Comparison of ENCODE assay signal across 8 cellular contexts in genomic region chr19:42100241-42100640, GRCh38. TPM values are rescaled to one million over a fixed set of nuclear protein-coding genes. Genes with fewer than 3 reads are reported as not detected.
DNase-seq lines count a peak whose midpoint lies in the region; ATAC-seq, FAIRE-seq and TF ChIP-seq lines count a peak whose summit lies in the region.
"Not testable (repeated sequence)": the region's sequence is repeated elsewhere in the genome, so short reads cannot be mapped to it uniquely, and the experiment has no call there.
"Had no signal": no experiment of that assay in that cellular context is flagged by ENCODE, and none has a peak within 500 bp of the region (broad histone marks: within the 10 kb centered on the region; RNA-seq: fewer than 3 reads in every experiment).

No MANE protein-coding gene starts in this region.

- H3K27me3 ChIP-seq in PC-3 (ENCODE audit: low read length); HepG2 (ENCODE audit: control insufficient read depth in 1 of 2, insufficient read depth in 2 of 2, low read length in 2 of 2): not testable (repeated sequence)

- POLR2A ChIA-PET in PC-3 (lab: Charles Lee; ENCODE audit: unreplicated experiment), result not testable (repeated sequence)
- POLR2A ChIA-PET in HepG2 (lab: Yijun Ruan, JAX), result interaction anchor here (1.9 kb wide), 1 partner anchor 24 kb away, joined by 4 read pairs; the partner anchor contains the start of gene ZNF574

- CTCF ChIA-PET in PC-3 (lab: Charles Lee); HepG2 (lab: Yijun Ruan, JAX; ENCODE audit: low intra/inter-chr PET ratio, low total read pairs): not testable (repeated sequence)

- 23% methylated on average over 10 of the region's 10 CpGs for WGBS in HepG2 (ENCODE audit: low lambda C conversion rate)

- H3K79me2 ChIP-seq in PC-3 (ENCODE audit: low read length); HepG2 (ENCODE audit: insufficient read depth, low read length): not testable (repeated sequence)

- not testable (repeated sequence) for H3K9me3 ChIP-seq in PC-3 (ENCODE audit: low read length); HepG2 (ENCODE audit: low read length)

- TF ChIP-seq EP300 in HepG2 (IDR thresholded peaks at IDR 0.05; ENCODE audit: low read depth in 2 of 2, low read length in 2 of 2); HepG2 (CRISPR knock-in tag; IDR thresholded peaks at IDR 0.05; ENCODE audit: borderline replicate concordance): not testable (repeated sequence)

- not testable (repeated sequence) for TF ChIP-seq POLR2A in HepG2 (IDR thresholded peaks at IDR 0.05; ENCODE audit: insufficient read depth in 1 of 2, low read depth in 2 of 2, low read length in 2 of 2)

- not testable (repeated sequence) for H3K4me2 ChIP-seq in PC-3 (ENCODE audit: low read length); HepG2 (ENCODE audit: low read depth, low read length)

- not testable (repeated sequence) for H3K36me3 ChIP-seq in PC-3 (ENCODE audit: low read depth, low read length); HepG2 (replicated peaks in 1 of 2; ENCODE audit: control insufficient read depth in 1 of 2, insufficient read depth in 2 of 2, low read length in 2 of 2)

- not testable (repeated sequence) for H3K27ac ChIP-seq in PC-3 (ENCODE audit: low read length); HepG2 (ENCODE audit: extremely low read length, insufficient read depth, low read length)
- H3K27ac ChIP-seq in VCaP, result peak overlapping the region; percentile 93

- not testable (repeated sequence) for H2AFZ ChIP-seq in PC-3 (ENCODE audit: low read length); HepG2 (ENCODE audit: low read length)

- BruUV-seq in PC-3 (replicated peaks; lab: Mats Ljungman, UMichigan); HepG2 (replicated peaks; lab: Mats Ljungman, UMichigan): not testable (repeated sequence)

- not testable (repeated sequence) for H3K9me2 ChIP-seq in PC-3 (replicated peaks; ENCODE audit: low read length)

- intact Hi-C loops in PC-3 (cut with micrococcal nuclease); HepG2 (cut with micrococcal nuclease; ENCODE audit: unreplicated experiment): not testable (repeated sequence)

- not testable (repeated sequence) for TF ChIP-seq CTCF in PC-3 (conservative IDR thresholded peaks at IDR 0.05; ENCODE audit: low read depth, low read length); VCaP (conservative IDR thresholded peaks at IDR 0.05); epithelial cell of esophagus (IDR thresholded peaks at IDR 0.05; ENCODE audit: insufficient read depth, low read depth, low read length, missing control alignments); HepG2 (CRISPR knock-in tag; IDR thresholded peaks at IDR 0.05)

- not testable (repeated sequence) for H3K4me1 ChIP-seq in PC-3 (ENCODE audit: insufficient read depth, low read length); HepG2 (ENCODE audit: insufficient read depth, low read length)

- H4K20me1 ChIP-seq in PC-3 (ENCODE audit: low read length); HepG2 (ENCODE audit: insufficient read depth, low read length): not testable (repeated sequence)

- not testable (repeated sequence) for H3K9ac ChIP-seq in PC-3 (ENCODE audit: low read length); HepG2 (ENCODE audit: insufficient read depth, low read depth, low read length)

- DNase-seq in HCEC 1CT (peak; percentile 4), PC-3 (peak; percentile 38), epithelial cell of esophagus (ENCODE audit: low read depth) (peak; percentile 40)
- DNase-seq in HepG2 (ENCODE audit: low spot score), result not testable (repeated sequence)

- not testable (repeated sequence) for ATAC-seq in PC-3, HepG2

- H3F3A ChIP-seq in PC-3 (ENCODE audit: low read length, unreplicated experiment), result not testable (repeated sequence)

- not testable (repeated sequence) for TF ChIP-seq RAD21 in HepG2 (CRISPR knock-in tag; IDR thresholded peaks at IDR 0.05)

- in situ Hi-C loops in HepG2 (cut with HindIII; ENCODE audit: extremely low pct_ligation_motif_present, low pct_unique_long_range_greater_than_20kb), result not testable (repeated sequence)

- not testable (repeated sequence) for FAIRE-seq in HepG2 (lab: Jason Lieb, UNC)

- not testable (repeated sequence) for H3K4me3 ChIP-seq in PC-3 (ENCODE audit: low read length); epithelial cell of esophagus (ENCODE audit: low read length); HepG2 (replicated peaks in 1 of 3; ENCODE audit: insufficient read depth in 1 of 3, low read depth in 2 of 3, low read length in 3 of 3)

RNA-seq across cellular contexts. Expression of gene ZNF574, which starts 24.3 kb away (rescaled TPM):
- total RNA-seq in PC-3 (2014; rRNA removed) (14.4 and 15.2 TPM in 2 replicates), HepG2 (2016; rRNA removed; fragmentation: Illumina TruSeq; extraction: Trizol) (7.9 and 8.2 TPM in 2 replicates)
- 2.3 and 2.4 TPM in 2 replicates for total RNA-seq in HepG2 (2016; cell fraction: cytosol; rRNA removed; fragmentation: Illumina TruSeq; extraction: Trizol; ENCODE audit: low read depth)
- 7.7 and 8.2 TPM in 2 replicates for total RNA-seq in HepG2 (2016; cell fraction: insoluble cytoplasmic fraction; rRNA removed; fragmentation: Illumina TruSeq; extraction: Trizol)
- total RNA-seq in HepG2 (2016; cell fraction: membrane; rRNA removed; fragmentation: Illumina TruSeq; extraction: Trizol), result 5.2 and 5.9 TPM in 2 replicates
- 4.3 and 4.9 TPM in 2 replicates for total RNA-seq in HepG2 (2016; cell fraction: nucleus; rRNA removed; fragmentation: Illumina TruSeq; extraction: Trizol)
- 7.7 and 9.5 TPM in 2 replicates for polyA plus RNA-seq in HepG2 (2011; rRNA removed)
- polyA plus RNA-seq in HepG2 (2011; cell fraction: cytosol; rRNA removed), result 6.7 and 9.5 TPM in 2 replicates
- 9.5 and 11.0 TPM in 2 replicates for polyA plus RNA-seq in HepG2 (2011; cell fraction: nucleus; rRNA removed)
- polyA plus RNA-seq in HepG2 (2012), result 4.3 and 4.4 TPM in 2 replicates
- polyA plus RNA-seq in HepG2 (2016; cell fraction: cytosol; fragmentation: Illumina TruSeq; extraction: Trizol; ENCODE audit: low read depth), result 0.51 and 0.69 TPM in 2 replicates
- 6.5 and 7.9 TPM in 2 replicates for polyA plus RNA-seq in HepG2 (2016; cell fraction: insoluble cytoplasmic fraction; fragmentation: Illumina TruSeq; extraction: Trizol; ENCODE audit: low read depth)
- 1.4 TPM in 2 replicates for polyA plus RNA-seq in HepG2 (2016; cell fraction: membrane; fragmentation: Illumina TruSeq; extraction: Trizol; ENCODE audit: low read depth)
- polyA plus RNA-seq in HepG2 (2016; cell fraction: nucleus; fragmentation: Illumina TruSeq; extraction: Trizol; ENCODE audit: insufficient read depth, low read depth), result 6.0 and 6.3 TPM in 2 replicates
- polyA minus RNA-seq in HepG2 (2011; rRNA and poly(A)+ RNA removed; ENCODE audit: low replicate concordance), result 24.3 and 39.3 TPM in 2 replicates
- polyA minus RNA-seq in HepG2 (2011; cell fraction: cytosol; rRNA and poly(A)+ RNA removed), result 12.1 and 12.4 TPM in 2 replicates
- polyA minus RNA-seq in HepG2 (2011; cell fraction: nucleus; rRNA and poly(A)+ RNA removed), result 5.8 and 6.5 TPM in 2 replicates

RNA-seq across cellular contexts. Expression of gene GRIK5, which starts 30.2 kb away (rescaled TPM):
- total RNA-seq in PC-3 (2014; rRNA removed), result 0.12 TPM in 1 of 2 replicates, not detected in the other
- not detected in 2 replicates for total RNA-seq in HepG2 (2016; rRNA removed; fragmentation: Illumina TruSeq; extraction: Trizol)
- not detected in 2 replicates for total RNA-seq in HepG2 (2016; cell fraction: cytosol; rRNA removed; fragmentation: Illumina TruSeq; extraction: Trizol; ENCODE audit: low read depth)
- not detected in 2 replicates for total RNA-seq in HepG2 (2016; cell fraction: insoluble cytoplasmic fraction; rRNA removed; fragmentation: Illumina TruSeq; extraction: Trizol)
- total RNA-seq in HepG2 (2016; cell fraction: membrane; rRNA removed; fragmentation: Illumina TruSeq; extraction: Trizol), result not detected in 2 replicates
- total RNA-seq in HepG2 (2016; cell fraction: nucleus; rRNA removed; fragmentation: Illumina TruSeq; extraction: Trizol), result not detected in 2 replicates
- 0.05 TPM in 1 of 2 replicates, not detected in the other for polyA plus RNA-seq in HepG2 (2011; rRNA removed)
- 0.03 TPM in 1 of 2 replicates, not detected in the other for polyA plus RNA-seq in HepG2 (2011; cell fraction: cytosol; rRNA removed)
- 0.10 and 0.14 TPM in 2 replicates for polyA plus RNA-seq in HepG2 (2011; cell fraction: nucleus; rRNA removed)
- not detected in 2 replicates for polyA plus RNA-seq in HepG2 (2012)
- polyA plus RNA-seq in HepG2 (2016; cell fraction: cytosol; fragmentation: Illumina TruSeq; extraction: Trizol; ENCODE audit: low read depth), result not detected in 2 replicates
- not detected in 2 replicates for polyA plus RNA-seq in HepG2 (2016; cell fraction: insoluble cytoplasmic fraction; fragmentation: Illumina TruSeq; extraction: Trizol; ENCODE audit: low read depth)
- polyA plus RNA-seq in HepG2 (2016; cell fraction: membrane; fragmentation: Illumina TruSeq; extraction: Trizol; ENCODE audit: low read depth), result not detected in 2 replicates
- polyA plus RNA-seq in HepG2 (2016; cell fraction: nucleus; fragmentation: Illumina TruSeq; extraction: Trizol; ENCODE audit: insufficient read depth, low read depth), result not detected in 2 replicates
- 0.08 and 0.12 TPM in 2 replicates for polyA minus RNA-seq in HepG2 (2011; rRNA and poly(A)+ RNA removed; ENCODE audit: low replicate concordance)
- polyA minus RNA-seq in HepG2 (2011; cell fraction: cytosol; rRNA and poly(A)+ RNA removed), result not detected in 2 replicates
- polyA minus RNA-seq in HepG2 (2011; cell fraction: nucleus; rRNA and poly(A)+ RNA removed), result not detected in 2 replicates
- total RNA-seq: GM23248 had no signal
- polyA plus RNA-seq: CD8-positive, alpha-beta memory T cell; GM23248 had no signal

RNA-seq across cellular contexts. Expression of gene POU2F2, which starts 32.0 kb away (rescaled TPM):
- total RNA-seq in PC-3 (2014; rRNA removed) (1.4 and 2.4 TPM in 2 replicates), HepG2 (2016; rRNA removed; fragmentation: Illumina TruSeq; extraction: Trizol) (0.03 and 0.09 TPM in 2 replicates)
- total RNA-seq in HepG2 (2016; cell fraction: cytosol; rRNA removed; fragmentation: Illumina TruSeq; extraction: Trizol; ENCODE audit: low read depth), result not detected in 2 replicates
- 0.10 and 0.28 TPM in 2 replicates for total RNA-seq in HepG2 (2016; cell fraction: insoluble cytoplasmic fraction; rRNA removed; fragmentation: Illumina TruSeq; extraction: Trizol)
- 0.06 TPM in 1 of 2 replicates, not detected in the other for total RNA-seq in HepG2 (2016; cell fraction: membrane; rRNA removed; fragmentation: Illumina TruSeq; extraction: Trizol)
- total RNA-seq in HepG2 (2016; cell fraction: nucleus; rRNA removed; fragmentation: Illumina TruSeq; extraction: Trizol), result 0.22 TPM in 1 of 2 replicates, not detected in the other
- 0.17 and 0.25 TPM in 2 replicates for polyA plus RNA-seq in HepG2 (2011; rRNA removed)
- polyA plus RNA-seq in HepG2 (2011; cell fraction: cytosol; rRNA removed), result 0.09 and 0.19 TPM in 2 replicates
- polyA plus RNA-seq in HepG2 (2011; cell fraction: nucleus; rRNA removed), result 1.3 TPM in 2 replicates
- 0.19 and 0.59 TPM in 2 replicates for polyA plus RNA-seq in HepG2 (2012)
- polyA plus RNA-seq in HepG2 (2016; cell fraction: cytosol; fragmentation: Illumina TruSeq; extraction: Trizol; ENCODE audit: low read depth), result not detected in 2 replicates
- 0.19 and 0.27 TPM in 2 replicates for polyA plus RNA-seq in HepG2 (2016; cell fraction: insoluble cytoplasmic fraction; fragmentation: Illumina TruSeq; extraction: Trizol; ENCODE audit: low read depth)
- polyA plus RNA-seq in HepG2 (2016; cell fraction: membrane; fragmentation: Illumina TruSeq; extraction: Trizol; ENCODE audit: low read depth), result not detected in 2 replicates
- polyA plus RNA-seq in HepG2 (2016; cell fraction: nucleus; fragmentation: Illumina TruSeq; extraction: Trizol; ENCODE audit: insufficient read depth, low read depth), result 0.47 and 1.5 TPM in 2 replicates
- 0.14 and 0.24 TPM in 2 replicates for polyA minus RNA-seq in HepG2 (2011; rRNA and poly(A)+ RNA removed; ENCODE audit: low replicate concordance)
- polyA minus RNA-seq in HepG2 (2011; cell fraction: cytosol; rRNA and poly(A)+ RNA removed), result not detected in 2 replicates
- polyA minus RNA-seq in HepG2 (2011; cell fraction: nucleus; rRNA and poly(A)+ RNA removed), result 0.64 and 0.87 TPM in 2 replicates
- total RNA-seq: A172 had no signal
